Comparison of ENCODE assay signal across 11 cellular contexts in genomic region chr14:103105580-103106168, GRCh38. TPM values are rescaled to one million over a fixed set of nuclear protein-coding genes. Genes with fewer than 3 reads are reported as not detected.
A peak's percentile ranks its signal among the peaks of the same experiment; 100 is the strongest.
DNase-seq lines count a peak whose midpoint lies in the region; ATAC-seq, FAIRE-seq and TF ChIP-seq lines count a peak whose summit lies in the region.
"Had no signal": no experiment of that assay in that cellular context is flagged by ENCODE, and none has a peak within 500 bp of the region (broad histone marks: within the 10 kb centered on the region; RNA-seq: fewer than 3 reads in every experiment).

No MANE protein-coding gene starts in this region.

- H3K4me3 ChIP-seq in choroid plexus epithelial cell (ENCODE audit: low read depth, low read length), result no peak overlapping the region

- H3K9me3 Mint-ChIP-seq in Calu3 (ENCODE audit: low read depth, unreplicated experiment), result no peaks in the 10 kb centered on the region
- H3K9me3 Mint-ChIP-seq in chondrocyte (ENCODE audit: low read depth), result no peaks in the 10 kb centered on the region
- H3K9me3 Mint-ChIP-seq: effector memory CD8-positive, alpha-beta T cell had no signal

- no peak overlapping the region for H3K4me3 Mint-ChIP-seq in Calu3 (ENCODE audit: low read depth, unreplicated experiment)
- no peak overlapping the region for H3K4me3 Mint-ChIP-seq in chondrocyte (ENCODE audit: unreplicated experiment)

- FAIRE-seq in GM18507 (lab: Jason Lieb, UNC), result peak; percentile 44
- FAIRE-seq: islet of Langerhans had no signal

- CTCF ChIA-PET in Calu3 (lab: Charles Lee), result interaction anchor here (0.6 to 3.2 kb wide), 19 partner anchors 7 to 411 kb away, joined by 3 to 36 read pairs (median 5); partner anchors contain the start of genes EIF5 and EXOC3L4

- ATAC-seq in HG02852 (IDR thresholded peaks at IDR 0.05; ENCODE audit: unreplicated experiment), result no peak
- ATAC-seq in HG02610 (IDR thresholded peaks at IDR 0.05; ENCODE audit: unreplicated experiment), result no peak

- peak; percentile 57 for DNase-seq in Calu3
- DNase-seq in GM18507 (ENCODE audit: extremely low spot score, insufficient read length, low read depth), result no peak
- DNase-seq in NCI-H510A treated with DMSO at 0.1 percent for 48 hours (lab: John Stamatoyannopoulos, UW), result peak; percentile 80
- DNase-seq in choroid plexus epithelial cell (ENCODE audit: low read depth), result no peak
- no peak for DNase-seq in stimulated activated naive CD4-positive, alpha-beta T cell treated with Interleukin-2 at 50 U/mL for 16 hours (lab: John Stamatoyannopoulos, UW)
- no peak for DNase-seq in chondrocyte (ENCODE audit: low spot score)

- H3K27me3 Mint-ChIP-seq in Calu3 (ENCODE audit: unreplicated experiment) (no peaks in the 10 kb centered on the region), chondrocyte (ENCODE audit: low read depth) (no peaks in the 10 kb centered on the region)

- H3K27ac Mint-ChIP-seq in Calu3 (ENCODE audit: unreplicated experiment) (peak overlapping the region; percentile 47), chondrocyte (ENCODE audit: unreplicated experiment) (no peak overlapping the region)
- H3K27ac Mint-ChIP-seq: effector memory CD8-positive, alpha-beta T cell had no signal

- BruUV-seq in Calu3 (replicated peaks; lab: Mats Ljungman, UMichigan), result no TSS peak

- intact Hi-C loops in Calu3 (cut with micrococcal nuclease; ENCODE audit: unreplicated experiment), result loop anchor here (1.0 kb wide), 2 partner anchors 80 to 187 kb away; no protein-coding TSS in a partner anchor

- TF ChIP-seq CTCF in Calu3 (IDR thresholded peaks at IDR 0.05; ENCODE audit: unreplicated experiment) (no peak), choroid plexus epithelial cell (conservative IDR thresholded peaks at IDR 0.05; ENCODE audit: low read depth, low read length) (peak; percentile 10), chondrocyte (IDR thresholded peaks at IDR 0.05) (no peak)

- peaks cover 25% of the 10 kb centered on the region for H3K4me1 Mint-ChIP-seq in Calu3 (ENCODE audit: low read depth, unreplicated experiment)
- peaks cover 15% of the 10 kb centered on the region for H3K4me1 Mint-ChIP-seq in chondrocyte (ENCODE audit: low read depth)

- peaks cover 24% of the 10 kb centered on the region for H3K36me3 Mint-ChIP-seq in Calu3 (ENCODE audit: insufficient read depth, unreplicated experiment)
- no peaks in the 10 kb centered on the region for H3K36me3 Mint-ChIP-seq in chondrocyte (ENCODE audit: low read depth)

RNA-seq across cellular contexts. Expression of gene EXOC3L4, which starts 11.1 kb away (rescaled TPM):
- total RNA-seq in Calu3 (2022) (10.9 and 13.5 TPM in 2 replicates), chondrocyte (not detected in 3 replicates)

RNA-seq across cellular contexts. Expression of gene TNFAIP2, which starts 17.6 kb away (rescaled TPM):
- total RNA-seq in Calu3 (2022), result 113 and 195 TPM in 2 replicates
- total RNA-seq in chondrocyte, result 1.9 to 16.7 TPM (median 13.3 TPM) in 3 replicates

RNA-seq across cellular contexts. Expression of gene LBHD2, which starts 21.7 kb away (rescaled TPM):
- total RNA-seq in Calu3 (2022) (not detected in 2 replicates), chondrocyte (not detected in 3 replicates)
- total RNA-seq: progenitor cell of endocrine pancreas had no signal

RNA-seq across cellular contexts. Expression of gene CDC42BPB, which starts 48.3 kb away (rescaled TPM):
- total RNA-seq in Calu3 (2022) (98.7 and 112 TPM in 2 replicates), chondrocyte (106 to 113 TPM (median 107 TPM) in 3 replicates)

Comparison
In these comparisons a context has a peak if more than half of its experiments do, and no peak if none do; other contexts are left out.
1. DNase-seq: peak in Calu3 (single experiment) and NCI-H510A treated with DMSO at 0.1 percent for 48 hours (single experiment); none in GM18507 (single experiment), choroid plexus epithelial cell (single experiment), stimulated activated naive CD4-positive, alpha-beta T cell treated with Interleukin-2 at 50 U/mL for 16 hours (single experiment) and chondrocyte (single experiment).
2. RNA of gene EXOC3L4, which starts 11.1 kb away (total RNA-seq): 10.9 to 13.5 TPM in Calu3; not detected in chondrocyte; every median in the first group is over 10 times any median in the second.